8 cellular contexts compared by ENCODE assay signal in the genomic region with DNA sequence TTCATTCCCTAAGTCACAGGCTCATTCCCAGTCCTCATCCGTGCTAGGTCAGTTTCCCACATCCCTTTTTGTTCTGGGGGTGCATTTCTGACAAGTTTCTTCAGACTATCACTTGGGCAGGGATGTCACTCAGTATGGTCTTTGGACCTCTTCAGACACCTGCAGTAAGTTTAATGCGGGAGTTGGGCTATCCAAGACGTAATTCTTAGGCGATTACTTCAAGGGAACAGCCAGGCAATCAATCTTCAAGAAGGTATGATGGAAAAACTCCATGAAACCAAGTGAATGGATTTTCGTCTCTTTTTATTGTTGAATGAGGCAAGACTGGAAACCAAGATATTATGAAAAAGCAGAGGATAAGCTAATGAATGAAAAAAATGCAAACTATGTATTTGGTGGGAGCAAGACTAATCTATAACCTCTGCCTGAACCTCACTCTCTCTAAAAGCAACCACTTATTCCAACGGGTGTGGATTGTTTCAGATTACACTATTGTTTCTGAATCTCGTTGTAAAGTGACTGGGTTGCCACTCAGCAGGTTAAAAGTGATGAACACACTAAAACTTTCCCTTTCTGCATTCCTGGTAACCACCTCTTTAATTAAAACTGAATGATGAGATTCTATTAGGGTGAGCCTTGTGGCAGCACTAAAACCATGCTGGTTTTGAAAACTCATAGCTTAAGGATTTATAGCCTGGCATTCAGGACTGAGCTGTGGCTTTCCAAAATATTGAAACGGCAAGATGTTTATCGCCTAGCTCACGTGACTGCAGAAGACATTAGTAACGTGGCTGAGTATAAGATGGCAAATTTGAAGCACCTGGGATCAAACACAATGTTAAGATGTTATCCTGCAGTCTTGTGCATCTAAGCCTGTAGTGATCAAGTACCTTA. TPM values are rescaled to one million over a fixed set of nuclear protein-coding genes. Genes with fewer than 3 reads are reported as not detected.
DNase-seq lines count a peak whose midpoint lies in the region; ATAC-seq and TF ChIP-seq lines count a peak whose summit lies in the region.

No MANE protein-coding gene starts in this region.

- POLR2A ChIA-PET in Panc1 (lab: Charles Lee): interaction anchor here (0.6 to 0.8 kb wide), 3 partner anchors 12 to 73 kb away, joined by 3 to 9 read pairs (median 3); no protein-coding TSS in a partner anchor

- peaks cover 36% of the 10 kb centered on the region for H3K4me1 ChIP-seq in Panc1 (ENCODE audit: control insufficient read depth, insufficient read depth, low read length)
- H3K4me1 ChIP-seq in prostate gland (replicated peaks): no peaks in the 10 kb centered on the region

- TF ChIP-seq POLR2A in prostate gland (IDR thresholded peaks at IDR 0.05): no peak

- WGBS in prostate gland: 6% methylated on average over 11 of the region's 11 CpGs

- H3K27me3 ChIP-seq in Panc1 (ENCODE audit: control insufficient read depth, insufficient read depth, low read length) (no peaks in the 10 kb centered on the region), prostate gland (replicated peaks; ENCODE audit: insufficient read depth) (no peaks in the 10 kb centered on the region)

- no peak for TF ChIP-seq CTCF in Panc1 (IDR thresholded peaks at IDR 0.05)
- no peak for TF ChIP-seq CTCF in fibroblast of mammary gland (conservative IDR thresholded peaks at IDR 0.05; ENCODE audit: control insufficient read depth, insufficient read depth, low read depth, low read length)
- TF ChIP-seq CTCF in prostate gland (IDR thresholded peaks at IDR 0.05): no peak

- CTCF ChIA-PET in Panc1 (lab: Charles Lee): interaction anchor here (0.5 to 0.8 kb wide), 3 partner anchors 183 to 216 kb away, joined by 3 to 7 read pairs (median 4); no protein-coding TSS in a partner anchor

- intact Hi-C loops in Panc1 (cut with micrococcal nuclease; ENCODE audit: unreplicated experiment) (loop anchor here (5.0 to 10.0 kb wide), 2 partner anchors 97 to 170 kb away; no protein-coding TSS in a partner anchor), prostate gland (cut with DNase I) (loop anchor here (5.0 to 10.0 kb wide), 2 partner anchors 58 to 190 kb away; no protein-coding TSS in a partner anchor)

- ATAC-seq in Panc1 (no peak), HG02981 (IDR thresholded peaks at IDR 0.05; ENCODE audit: unreplicated experiment) (no peak)
- ATAC-seq in activated CD4-positive, CD25-positive, alpha-beta regulatory T cell treated with anti-CD3 and anti-CD28 coated beads, Interleukin-2, amount 50 U/mL, for 24 hours: no peak

- H3K4me3 ChIP-seq in Panc1 (ENCODE audit: low read depth in 2 of 2, low read length in 2 of 2) (peak overlapping the region; percentile 80 to 94), fibroblast of mammary gland (ENCODE audit: control insufficient read depth, low read depth, low read length) (peak overlapping the region; percentile 89), prostate gland (peak overlapping the region; percentile 84 to 95)

- TSS peak; percentile 85 for BruUV-seq in Panc1 (replicated peaks; lab: Mats Ljungman, UMichigan)

- DNase-seq in EL (peak; percentile 63), Panc1 (ENCODE audit: low read depth, low spot score) (no peak), fibroblast of mammary gland (ENCODE audit: low read depth) (peak; percentile 51), prostate gland (ENCODE audit: low spot score) (no peak), ureter (ENCODE audit: low spot score) (no peak)
- no peak for DNase-seq in stimulated activated CD4-positive, alpha-beta T cell treated with anti-CD3 and anti-CD28 coated beads, Interleukin-4, amount 100 ng/mL, for 24 hours

- H3K9me3 ChIP-seq in Panc1 (ENCODE audit: control insufficient read depth, insufficient read depth, low read depth, low read length) (no peaks in the 10 kb centered on the region), prostate gland (no peaks in the 10 kb centered on the region)

- H3K27ac ChIP-seq in Panc1 (ENCODE audit: low read length) (peak overlapping the region; percentile 74), prostate gland (peak overlapping the region; percentile 85 to 88)

- H3K36me3 ChIP-seq in Panc1 (ENCODE audit: control insufficient read depth, insufficient read depth, low read length): no peaks in the 10 kb centered on the region; the same call in 1 of the 2 replicates
- H3K36me3 ChIP-seq in prostate gland: no peaks in the 10 kb centered on the region

- in situ Hi-C loops in Panc1 (cut with HindIII; ENCODE audit: low pct_unique_long_range_greater_than_20kb, low sequenced_read_pairs): no loop called here

RNA-seq across cellular contexts. Expression of a gene that starts 1.1 kb away (rescaled TPM):
- total RNA-seq in Panc1 (2021; ENCODE audit: unreplicated experiment) (31.6 TPM), prostate gland (10 to 100 TPM in 1 of 2 donors, 1 to 10 TPM in 1; 9.2 to 36.9 TPM), ureter (26.0 TPM)
- polyA plus RNA-seq in Panc1 (2012; ENCODE audit: insufficient read length): 12.9 TPM

Comparison
In these comparisons a context has a peak if more than half of its experiments do, and no peak if none do; other contexts are left out.
1. DNase-seq: peak in EL (single experiment) and fibroblast of mammary gland (single experiment); none in Panc1 (single experiment), prostate gland (single experiment), ureter (single experiment) and stimulated activated CD4-positive, alpha-beta T cell treated with anti-CD3 and anti-CD28 coated beads, Interleukin-4, amount 100 ng/mL, for 24 hours (single experiment).
2. Peak in every context shown above with its lines, with median percentiles within 50 percentile points of each other: H3K4me3 ChIP-seq.